Comparison of ENCODE assay signal across 28 cellular contexts in the genomic region with DNA sequence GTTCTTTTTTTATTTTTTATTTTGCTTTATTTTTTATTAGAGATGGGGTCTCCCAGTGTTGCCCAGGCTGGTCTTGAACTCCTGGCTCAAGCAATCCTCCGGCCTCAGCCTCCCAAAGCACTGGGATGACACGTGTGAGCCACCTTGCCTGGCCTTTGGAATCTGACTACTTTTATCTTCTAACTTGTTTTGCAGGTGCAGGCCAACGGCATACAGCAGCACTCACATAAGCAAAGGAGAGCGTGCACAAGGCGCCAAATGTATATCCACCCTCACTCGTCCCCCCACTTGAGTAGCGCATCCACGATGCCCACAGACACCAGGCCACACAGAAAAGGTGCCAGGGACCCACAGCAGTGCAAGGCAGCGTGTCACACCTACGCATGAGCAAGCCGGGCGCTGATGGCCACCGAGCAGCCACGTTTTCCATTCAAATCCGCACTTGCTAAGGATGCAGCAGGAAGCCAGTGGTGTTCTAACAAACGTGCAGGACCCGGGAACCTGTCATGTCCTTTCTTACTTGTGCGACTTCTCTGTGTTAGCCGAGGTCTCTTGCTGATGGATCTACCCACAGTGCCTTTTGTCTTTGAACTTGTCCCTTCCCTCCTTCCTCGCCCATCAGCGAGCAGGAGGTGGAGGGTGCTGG. TPM values are rescaled to one million over a fixed set of nuclear protein-coding genes. Genes with fewer than 3 reads are reported as not detected.
DNase-seq lines count a peak whose midpoint lies in the region; ATAC-seq and TF ChIP-seq lines count a peak whose summit lies in the region.
"Had no signal": no experiment of that assay in that cellular context is flagged by ENCODE, and none has a peak within 500 bp of the region (broad histone marks: within the 10 kb centered on the region; RNA-seq: fewer than 3 reads in every experiment).

No MANE protein-coding gene starts in this region.

- ATAC-seq in activated T-helper 17 cell treated with anti-CD3 and anti-CD28 coated beads, Interleukin-2, amount 50 U/mL, for 72 hours (replicated peaks) = no peak
- ATAC-seq: HCT116, HepG2 had no signal

- H3K27me3 ChIP-seq in BLaER1 = peaks cover 84% of the 10 kb centered on the region

- H3K9me3 ChIP-seq in BLaER1 = no peaks in the 10 kb centered on the region

- H3K27ac Mint-ChIP-seq in activated T-helper 17 cell treated with anti-CD3 and anti-CD28 coated beads, Interleukin-2, amount 50 U/mL, for 72 hours = peak overlapping the region; percentile 90
- peak overlapping the region in 3 of 7 donors; percentile 6 to 45 (median 41) for H3K27ac Mint-ChIP-seq in CD14-positive monocyte

- peaks cover 60% of the 10 kb centered on the region for H3K4me1 ChIP-seq in BLaER1

- no peak overlapping the region for H3K27ac ChIP-seq in BLaER1
- H3K27ac ChIP-seq: C4-2B had no signal

- intact Hi-C loops in CD14-positive monocyte (cut with micrococcal nuclease) = loop anchor here (5.0 kb wide), 2 partner anchors 38 to 138 kb away; partner anchors contain the start of genes TSSC4 (in 2 of the 2), C11orf21 (in 1 of the 2) and TSPAN32 (in 1 of the 2)

- no peak overlapping the region for H3K4me3 ChIP-seq in BLaER1

- H3K36me3 Mint-ChIP-seq in activated T-helper 17 cell treated with anti-CD3 and anti-CD28 coated beads, Interleukin-2, amount 50 U/mL, for 72 hours (ENCODE audit: low read depth) = no peaks in the 10 kb centered on the region
- peaks cover 3 to 6% of the 10 kb centered on the region in 2 donors for H3K36me3 Mint-ChIP-seq in CD14-positive monocyte
- H3K36me3 Mint-ChIP-seq: CD8-positive, alpha-beta memory T cell had no signal

- no peak overlapping the region for H3K9ac ChIP-seq in BLaER1

- H3K4me3 Mint-ChIP-seq in activated T-helper 17 cell treated with anti-CD3 and anti-CD28 coated beads, Interleukin-2, amount 50 U/mL, for 72 hours = no peak overlapping the region
- H3K4me3 Mint-ChIP-seq in CD14-positive monocyte = no peak overlapping the region

- TF ChIP-seq CTCF in GM13977 (IDR thresholded peaks at IDR 0.05; ENCODE audit: extremely low read depth, insufficient read depth, missing control alignments) = no peak
- TF ChIP-seq CTCF in CD14-positive monocyte (IDR thresholded peaks at IDR 0.05) = no peak

- peaks cover 14% of the 10 kb centered on the region for H3K4me1 Mint-ChIP-seq in activated T-helper 17 cell treated with anti-CD3 and anti-CD28 coated beads, Interleukin-2, amount 50 U/mL, for 72 hours
- peaks cover 34% of the 10 kb centered on the region for H3K4me1 Mint-ChIP-seq in CD14-positive monocyte

- in situ Hi-C loops in GM13977 (cut with MboI; ENCODE audit: low pct_unique_long_range_greater_than_20kb, low sequenced_read_pairs, unreplicated experiment) = no loop called here

- no peaks in the 10 kb centered on the region for H3K36me3 ChIP-seq in BLaER1

- H3K9me3 Mint-ChIP-seq in activated T-helper 17 cell treated with anti-CD3 and anti-CD28 coated beads, Interleukin-2, amount 50 U/mL, for 72 hours = no peaks in the 10 kb centered on the region
- no peaks in the 10 kb centered on the region for H3K9me3 Mint-ChIP-seq in CD14-positive monocyte
- H3K9me3 Mint-ChIP-seq: CD8-positive, alpha-beta memory T cell had no signal

- H3K4me2 ChIP-seq in BLaER1 = peak overlapping the region; percentile 86

- H3K27me3 Mint-ChIP-seq in activated T-helper 17 cell treated with anti-CD3 and anti-CD28 coated beads, Interleukin-2, amount 50 U/mL, for 72 hours = no peaks in the 10 kb centered on the region
- H3K27me3 Mint-ChIP-seq in CD14-positive monocyte (ENCODE audit: low read depth in 3 of 3) = peaks cover 0 to 10% (median 2%) of the 10 kb centered on the region in 3 donors

- H4K20me1 ChIP-seq in BLaER1 = peaks cover 92% of the 10 kb centered on the region

- peak; percentile 56 for DNase-seq in activated CD8-positive, alpha-beta memory T cell treated with anti-CD3 and anti-CD28 coated beads for 24 hours
- DNase-seq in activated CD8-positive, alpha-beta memory T cell treated with anti-CD3 and anti-CD28 coated beads, Interleukin-2, amount 50 U/mL, for 4 hours = no peak
- peak; percentile 8 for DNase-seq in mucosa of gallbladder (ENCODE audit: low spot score)
- DNase-seq in T-helper 9 cell = no peak
- no peak for DNase-seq in GM13977 (ENCODE audit: low spot score)
- no peak for DNase-seq in CD14-positive monocyte (ENCODE audit: low spot score)
- DNase-seq: 8988T; CD8-positive, alpha-beta memory T cell; DMS 273 treated with DMSO at 0.1 percent for 48 hours; DMS79; GF-D8; NCI-H1092 treated with DMSO at 0.1 percent for 48 hours; NCI-H1436; NCI-H187; NCI-H2081 treated with DMSO at 0.1 percent for 48 hours; NCI-H2171; NCI-H226; NCI-H510A; NCI-H69; Right ventricle myocardium superior had no signal

RNA-seq across cellular contexts. Expression of gene ASCL2, which starts 5.9 kb away (rescaled TPM):
- 1 to 10 TPM; 1.2 to 5.1 TPM for total RNA-seq in activated T-helper 17 cell treated with anti-CD3 and anti-CD28 coated beads, Interleukin-2, amount 50 U/mL, for 72 hours
- 1.1 TPM for total RNA-seq in mucosa of gallbladder
- 10 to 100 TPM in 1 of 2 donors, 1 to 10 TPM in 1; 8.3 to 11.4 TPM for polyA plus RNA-seq in CD14-positive monocyte
- total RNA-seq: H4, HT1080, SK-MEL-5 had no signal
- polyA plus RNA-seq: HepG2 had no signal

RNA-seq across cellular contexts. Expression of gene C11orf21, which starts 37.2 kb away (rescaled TPM):
- total RNA-seq in activated T-helper 17 cell treated with anti-CD3 and anti-CD28 coated beads, Interleukin-2, amount 50 U/mL, for 72 hours = 10 to 100 TPM in 1 of 2 donors, 1 to 10 TPM in 1; 8.4 to 24.6 TPM
- 1.6 TPM for total RNA-seq in mucosa of gallbladder
- polyA plus RNA-seq in CD14-positive monocyte = 10 to 100 TPM; 10.8 to 13.1 TPM
- total RNA-seq: HepG2, SK-MEL-5 had no signal

RNA-seq across cellular contexts. Expression of gene TSPAN32, which starts 37.3 kb away (rescaled TPM):
- 10 to 100 TPM in 1 of 2 donors, 1 to 10 TPM in 1; 8.1 to 14.8 TPM for total RNA-seq in activated T-helper 17 cell treated with anti-CD3 and anti-CD28 coated beads, Interleukin-2, amount 50 U/mL, for 72 hours
- 1.1 TPM for total RNA-seq in mucosa of gallbladder
- polyA plus RNA-seq in CD14-positive monocyte = 10 to 100 TPM; 34.8 to 82.5 TPM
- total RNA-seq: SK-MEL-5 had no signal

Comparison
In these comparisons a context has a peak if more than half of its experiments do, and no peak if none do; other contexts are left out.
1. DNase-seq: peak in activated CD8-positive, alpha-beta memory T cell treated with anti-CD3 and anti-CD28 coated beads for 24 hours (single experiment) and mucosa of gallbladder (single experiment); none in activated CD8-positive, alpha-beta memory T cell treated with anti-CD3 and anti-CD28 coated beads, Interleukin-2, amount 50 U/mL, for 4 hours (single experiment), T-helper 9 cell (single experiment), GM13977 (single experiment) and CD14-positive monocyte (single experiment).